In the genomic region with DNA sequence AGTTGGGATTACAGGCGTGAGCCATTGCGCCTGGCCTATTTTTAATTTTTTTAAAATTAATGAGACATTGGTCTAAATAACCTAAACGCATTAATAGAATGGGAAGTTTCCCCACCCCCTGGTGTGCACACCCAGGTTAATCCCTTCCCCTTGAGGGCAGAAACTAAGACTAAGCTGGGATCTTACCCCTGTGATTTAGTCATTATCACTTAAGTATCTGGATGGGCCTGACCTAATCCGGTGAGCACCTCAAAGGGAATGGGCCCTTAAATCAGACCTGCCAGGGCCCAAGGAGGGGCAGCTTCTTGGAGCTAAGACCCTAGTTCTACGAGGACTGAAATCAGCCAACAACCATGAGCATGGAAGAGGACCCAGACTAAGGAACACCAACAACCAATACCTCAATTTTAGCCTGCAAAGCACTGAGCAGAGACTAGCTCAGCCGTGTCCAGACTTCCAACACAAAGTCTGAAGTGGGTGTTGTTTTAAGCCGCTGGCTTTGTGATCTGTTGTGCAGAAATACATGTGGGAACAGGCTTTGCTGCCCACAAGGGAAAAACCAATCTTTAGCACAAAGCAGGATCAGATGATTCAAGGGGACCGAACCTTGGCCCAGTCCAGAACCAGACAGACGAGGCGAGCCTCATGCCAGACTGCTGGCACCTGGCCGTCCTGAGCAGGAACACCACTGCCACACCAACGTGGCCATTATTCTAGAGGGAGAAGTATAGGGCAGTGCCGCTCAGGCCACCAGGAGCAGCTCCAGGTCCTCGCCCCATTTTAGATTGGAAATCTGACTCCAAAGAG, we compare ENCODE assay signal across 18 cellular contexts. TPM values are rescaled to one million over a fixed set of nuclear protein-coding genes. Genes with fewer than 3 reads are reported as not detected.
DNase-seq lines count a peak whose midpoint lies in the region; ATAC-seq and TF ChIP-seq lines count a peak whose summit lies in the region.
"Had no signal": no experiment of that assay in that cellular context is flagged by ENCODE, and none has a peak within 500 bp of the region (broad histone marks: within the 10 kb centered on the region; RNA-seq: fewer than 3 reads in every experiment).

No MANE protein-coding gene starts in this region.

- H3K27ac ChIP-seq in A673 (ENCODE audit: low read depth, low read length, poor library complexity, severe bottlenecking), result peak overlapping the region; percentile 16
- peak overlapping the region; percentile 12; the same call in 1 of the 2 replicates for H3K27ac ChIP-seq in HCT116 (ENCODE audit: low read depth, low read length)
- peak overlapping the region; percentile 2 for H3K27ac ChIP-seq in endodermal cell (ENCODE audit: low read depth, low read length)
- H3K27ac ChIP-seq: GM23248 had no signal

- peaks cover 34% of the 10 kb centered on the region for H3K79me2 ChIP-seq in HCT116 (ENCODE audit: insufficient read depth, low read length)

- H3K27ac Mint-ChIP-seq in endodermal cell, result no peak overlapping the region
- H3K27ac Mint-ChIP-seq: effector memory CD8-positive, alpha-beta T cell had no signal

- peaks cover 17% of the 10 kb centered on the region; the same call in 1 of the 2 replicates for H4K20me1 ChIP-seq in HCT116 (ENCODE audit: insufficient read depth)

- H2AFZ ChIP-seq in HCT116 (ENCODE audit: low read depth, low read length, poor library complexity, severe bottlenecking), result no peak overlapping the region
- H2AFZ ChIP-seq: GM23248 had no signal

- H3K27me3 Mint-ChIP-seq in endodermal cell (ENCODE audit: insufficient read depth), result peaks cover 7% of the 10 kb centered on the region
- H3K27me3 Mint-ChIP-seq: effector memory CD8-positive, alpha-beta T cell had no signal

- no peak overlapping the region for H3K4me2 ChIP-seq in HCT116 (ENCODE audit: low read length)
- H3K4me2 ChIP-seq: BLaER1 treated with 17β-estradiol and CSF1 and Interleukin-3, amounts not matched to agents 10 nM and 100 nM had no signal

- ATAC-seq in HCT116, result peak; percentile 35
- no peak for ATAC-seq in HG02623 (IDR thresholded peaks at IDR 0.05; ENCODE audit: unreplicated experiment)
- ATAC-seq: activated CD4-positive, CD25-positive, alpha-beta regulatory T cell treated with anti-CD3 and anti-CD28 coated beads, Interleukin-2, amount 50 U/mL, for 24 hours; activated T-cell treated with anti-CD3 and anti-CD28 coated beads, Interleukin-2, amount 50 U/mL, for 4 hours; effector memory CD8-positive, alpha-beta T cell had no signal

- peaks cover 36% of the 10 kb centered on the region for H3K36me3 Mint-ChIP-seq in endodermal cell (ENCODE audit: low read depth)

- TF ChIP-seq POLR2A in HCT116 (IDR thresholded peaks at IDR 0.05; ENCODE audit: borderline replicate concordance, extremely low read depth, insufficient read depth, insufficient read length), result no peak

- RAD21 ChIA-PET in HCT116 (lab: Charles Lee; ENCODE audit: low non-redundant PET in 1 of 2, low total read pairs in 2 of 2, uncharacterized antibody in 2 of 2, unreplicated experiment in 2 of 2), result no interaction called here

- H3K4me3 Mint-ChIP-seq in endodermal cell, result no peak overlapping the region
- H3K4me3 Mint-ChIP-seq: activated T-cell treated with anti-CD3 and anti-CD28 coated beads, Interleukin-2, amount 50 U/mL, for 4 hours; effector memory CD8-positive, alpha-beta T cell had no signal

- no peaks in the 10 kb centered on the region for H3K9me3 Mint-ChIP-seq in endodermal cell
- H3K9me3 Mint-ChIP-seq: activated T-cell treated with anti-CD3 and anti-CD28 coated beads, Interleukin-2, amount 50 U/mL, for 4 hours; effector memory CD8-positive, alpha-beta T cell had no signal

- TF ChIP-seq CTCF in A673 (conservative IDR thresholded peaks at IDR 0.05; ENCODE audit: low read depth, low read length) (no peak), HCT116 (IDR thresholded peaks at IDR 0.05 in 2 of 3, conservative IDR thresholded peaks at IDR 0.05 in 1 of 3; ENCODE audit: borderline replicate concordance in 1 of 3, insufficient read depth in 1 of 3, low read depth in 2 of 3, low read length in 2 of 3) (no peak), endodermal cell (conservative IDR thresholded peaks at IDR 0.05) (no peak)

- H3K36me3 ChIP-seq in A673 (ENCODE audit: insufficient read depth, low read length, poor library complexity, severe bottlenecking), result peaks cover 50% of the 10 kb centered on the region
- peaks cover 34 to 40% of the 10 kb centered on the region in 2 experiments for H3K36me3 ChIP-seq in HCT116 (ENCODE audit: control insufficient read depth in 1 of 2, insufficient read depth in 2 of 2, low read length in 2 of 2)
- peaks cover 40% of the 10 kb centered on the region for H3K36me3 ChIP-seq in endodermal cell (ENCODE audit: control insufficient read depth, insufficient read depth, low read length)

- intact Hi-C loops in A673 (cut with micrococcal nuclease; ENCODE audit: unreplicated experiment) (no loop called here), HCT116 (cut with micrococcal nuclease) (no loop called here)

- H3K9me3 ChIP-seq in A673 (ENCODE audit: low read depth, low read length, poor library complexity, severe bottlenecking) (no peaks in the 10 kb centered on the region), HCT116 (ENCODE audit: control insufficient read depth in 1 of 2, insufficient read depth in 1 of 2, low read depth in 1 of 2, low read length in 2 of 2) (no peaks in the 10 kb centered on the region), endodermal cell (ENCODE audit: control insufficient read depth, low read length) (no peaks in the 10 kb centered on the region)
- H3K9me3 ChIP-seq: BLaER1 treated with 17β-estradiol and CSF1 and Interleukin-3, amounts not matched to agents 10 nM and 100 nM; MG63 had no signal

- H3K4me1 Mint-ChIP-seq in endodermal cell, result peaks cover under 1% of the 10 kb centered on the region

- H3K4me3 ChIP-seq in A673 (ENCODE audit: low read depth, low read length, poor library complexity, severe bottlenecking) (no peak overlapping the region), HCT116 (replicated peaks in 1 of 2; ENCODE audit: low read depth in 1 of 2, low read length in 2 of 2) (no peak overlapping the region), endodermal cell (ENCODE audit: low read length) (no peak overlapping the region)
- H3K4me3 ChIP-seq: BLaER1 treated with 17β-estradiol and CSF1 and Interleukin-3, amounts not matched to agents 10 nM and 100 nM; GM23248; MG63 had no signal

- DNase-seq in A673 (ENCODE audit: low spot score) (no peak), HCT116 (ENCODE audit: low read depth, low spot score) (no peak), endodermal cell (peak; percentile 33), foreskin melanocyte (no peak), AG08395 (ENCODE audit: low spot score) (no peak)
- DNase-seq: activated T-cell treated with anti-CD3 and anti-CD28 coated beads, Interleukin-2, amount 50 U/mL, for 4 hours; effector memory CD8-positive, alpha-beta T cell; EL; GM23248; head of caudate nucleus; MG63; stimulated activated CD4-positive, alpha-beta T cell treated with anti-CD3 and anti-CD28 coated beads, Interleukin-4, amount 100 ng/mL, for 24 hours; stimulated activated naive CD4-positive, alpha-beta T cell treated with Interleukin-2 at 50 U/mL for 16 hours; SW 1271 had no signal

- TF ChIP-seq RAD21 in HCT116 (IDR thresholded peaks at IDR 0.05; ENCODE audit: low read depth), result no peak

- H3K9ac ChIP-seq in HCT116 (ENCODE audit: low read length) (no peak overlapping the region), endodermal cell (ENCODE audit: extremely low read depth, low read length, poor library complexity, severe bottlenecking) (no peak overlapping the region)
- H3K9ac ChIP-seq: GM23248 had no signal

- H3K27me3 ChIP-seq in A673 (replicated peaks; ENCODE audit: insufficient read depth, low read depth, low read length, poor library complexity) (no peaks in the 10 kb centered on the region), HCT116 (ENCODE audit: insufficient read depth, low read length) (no peaks in the 10 kb centered on the region), endodermal cell (ENCODE audit: control insufficient read depth, insufficient read depth, low read length, poor library complexity, severe bottlenecking) (no peaks in the 10 kb centered on the region)
- H3K27me3 ChIP-seq: BLaER1 treated with 17β-estradiol and CSF1 and Interleukin-3, amounts not matched to agents 10 nM and 100 nM; MG63 had no signal

- CTCF ChIA-PET in A673 (lab: Charles Lee), result no interaction called here
- CTCF ChIA-PET in HCT116 (lab: Charles Lee), result interaction anchor here (1.3 kb wide), 1 partner anchor 104 kb away, joined by 4 read pairs; no protein-coding TSS in a partner anchor

- 94% methylated on average over 8 to 14 of the region's 14 CpGs for WGBS in endodermal cell (ENCODE audit: insufficient coverage in 1 of 2, insufficient read length in 1 of 2), 2 experiments

- BruUV-seq in A673 (replicated peaks; lab: Mats Ljungman, UMichigan), result no TSS peak
- no TSS peak for BruUV-seq in HCT116 (replicated peaks; lab: Mats Ljungman, UMichigan)

- H3K4me1 ChIP-seq in A673 (ENCODE audit: insufficient read depth, low read length, poor library complexity, severe bottlenecking) (peaks cover 17% of the 10 kb centered on the region), HCT116 (ENCODE audit: control insufficient read depth in 1 of 2, insufficient read depth in 2 of 2, low read length in 2 of 2) (peaks cover 0 to 2% of the 10 kb centered on the region in 2 experiments; a peak in 2 of 4 replicates), endodermal cell (ENCODE audit: control insufficient read depth, insufficient read depth, low read length) (no peaks in the 10 kb centered on the region)

- POLR2A ChIA-PET in A673 (lab: Charles Lee; ENCODE audit: low non-redundant PET) (no interaction called here), HCT116 (lab: Charles Lee) (interaction anchor here (2.2 kb wide), 1 partner anchor 10 kb away, joined by 15 read pairs; no protein-coding TSS in a partner anchor)

- no peaks in the 10 kb centered on the region for H3K9me2 ChIP-seq in HCT116 (ENCODE audit: insufficient read depth)

RNA-seq across cellular contexts. Expression of a gene that starts 7.1 kb away (rescaled TPM):
- 509 and 587 TPM in 2 replicates for total RNA-seq in A673 (2021)
- 515 TPM for total RNA-seq in HCT116 (2021; ENCODE audit: unreplicated experiment)
- 334 and 398 TPM in 2 replicates for polyA plus RNA-seq in HCT116 (2012)
- total RNA-seq in endodermal cell, result 100 to 1,000 TPM; 202 to 246 TPM
- 265 TPM for polyA plus RNA-seq in endodermal cell (2013, experiment 1 of 2)
- polyA plus RNA-seq in endodermal cell (2013, experiment 2 of 2), result 271 TPM

RNA-seq across cellular contexts. Expression of a gene that starts 14.8 kb away (rescaled TPM):
- total RNA-seq in A673 (2021), result 1,355 and 1,380 TPM in 2 replicates
- total RNA-seq in HCT116 (2021; ENCODE audit: unreplicated experiment), result 3,050 TPM
- polyA plus RNA-seq in HCT116 (2012), result 4,429 and 5,970 TPM in 2 replicates
- 1,000 to 10,000 TPM; 1,672 to 1,902 TPM for total RNA-seq in endodermal cell
- polyA plus RNA-seq in endodermal cell (2013, experiment 1 of 2), result 1,902 TPM
- polyA plus RNA-seq in endodermal cell (2013, experiment 2 of 2), result 1,724 TPM

RNA-seq across cellular contexts. Expression of a gene that starts 16.4 kb away (rescaled TPM):
- total RNA-seq in A673 (2021) (0.42 and 0.69 TPM in 2 replicates), HCT116 (2021; ENCODE audit: unreplicated experiment) (21.0 TPM), endodermal cell (1 to 10 TPM; 3.9 to 4.4 TPM)
- 4.8 and 9.0 TPM in 2 replicates for polyA plus RNA-seq in HCT116 (2012)
- 0.32 TPM for polyA plus RNA-seq in endodermal cell (2013, experiment 1 of 2)
- polyA plus RNA-seq in endodermal cell (2013, experiment 2 of 2), result not detected
- total RNA-seq: myocyte had no signal
- polyA plus RNA-seq: GM23248 had no signal

RNA-seq across cellular contexts. Expression of a gene that starts 23.9 kb away (rescaled TPM):
- total RNA-seq in A673 (2021) (not detected in 2 replicates), HCT116 (2021; ENCODE audit: unreplicated experiment) (not detected), endodermal cell (1 to 10 TPM in 1 of 2 donors, not detected in 1; 1.2 TPM)
- 0.21 TPM in 1 of 2 replicates, not detected in the other for polyA plus RNA-seq in HCT116 (2012)
- 0.61 TPM for polyA plus RNA-seq in endodermal cell (2013, experiment 1 of 2)
- polyA plus RNA-seq in endodermal cell (2013, experiment 2 of 2), result 0.75 TPM
- total RNA-seq: activated T-cell treated with anti-CD3 and anti-CD28 coated beads, Interleukin-2, amount 50 U/mL, for 4 hours; GM23248; myocyte had no signal
- polyA plus RNA-seq: GM23248 had no signal

RNA-seq across cellular contexts. Expression of a gene that starts 30.2 kb away (rescaled TPM):
- total RNA-seq in A673 (2021), result 0.42 and 0.47 TPM in 2 replicates
- total RNA-seq in HCT116 (2021; ENCODE audit: unreplicated experiment), result 2.8 TPM
- polyA plus RNA-seq in HCT116 (2012), result 3.4 and 4.5 TPM in 2 replicates
- total RNA-seq in endodermal cell, result 1 to 10 TPM in 1 of 2 donors, under 1 TPM in 1; 0.91 to 1.7 TPM
- polyA plus RNA-seq in endodermal cell (2013, experiment 1 of 2), result 6.0 TPM
- polyA plus RNA-seq in endodermal cell (2013, experiment 2 of 2), result 5.8 TPM
